ENCODE assay signal across 35 cellular contexts in genomic region chr12:111025792-111026430, GRCh38. TPM values are rescaled to one million over a fixed set of nuclear protein-coding genes. Genes with fewer than 3 reads are reported as not detected.
"Had no signal": no experiment of that assay in that cellular context is flagged by ENCODE, and none has a peak within 500 bp of the region (broad histone marks: within the 10 kb centered on the region; RNA-seq: fewer than 3 reads in every experiment).

No MANE protein-coding gene starts in this region.

- FAIRE-seq: islet of Langerhans, kidney had no signal

- ATAC-seq: left colon; left lung; lower lobe of right lung; mucosa of descending colon; naive thymus-derived CD8-positive, alpha-beta T cell; sciatic nerve; stimulated activated naive B cell treated with anti-CD40 and anti-IgM and Interleukin-4, amounts not matched to agents 10 μg/mL and 1 μg/mL and 100 μg/mL, for 72 hours; stimulated activated naive CD8-positive, alpha-beta T cell treated with anti-CD3 and anti-CD28 coated beads, Interleukin-15, Interleukin-2, amounts not matched to agents 100 U/mL and 50 U/mL, for 24 hours had no signal

- H3K27ac ChIP-seq: left lung, lower lobe of right lung, parathyroid adenoma, right atrium auricular region, skin epidermis, stomach, testis, thyroid gland, transverse colon, upper lobe of left lung, vagina had no signal

- H3K9me3 Mint-ChIP-seq: immature natural killer cell; naive thymus-derived CD8-positive, alpha-beta T cell; nephron; neural crest cell; stimulated activated naive B cell treated with anti-CD40 and anti-IgM and Interleukin-4, amounts not matched to agents 10 μg/mL and 1 μg/mL and 100 μg/mL, for 72 hours had no signal

- H3K4me1 Mint-ChIP-seq: immature natural killer cell had no signal

- H3K36me3 ChIP-seq: left lung, lower lobe of right lung, right atrium auricular region, stomach, thyroid gland, transverse colon, upper lobe of left lung, vagina had no signal

- H3K9me3 ChIP-seq: left lung, lower lobe of right lung, mucosa of descending colon, right atrium auricular region, stomach, testis, thyroid gland, transverse colon, upper lobe of left lung, vagina had no signal

- H3K36me3 Mint-ChIP-seq: immature natural killer cell; naive thymus-derived CD8-positive, alpha-beta T cell; stimulated activated naive B cell treated with anti-CD40 and anti-IgM and Interleukin-4, amounts not matched to agents 10 μg/mL and 1 μg/mL and 100 μg/mL, for 72 hours had no signal

- H3K4me3 Mint-ChIP-seq: immature natural killer cell; naive thymus-derived CD8-positive, alpha-beta T cell; nephron; neural crest cell; stimulated activated naive B cell treated with anti-CD40 and anti-IgM and Interleukin-4, amounts not matched to agents 10 μg/mL and 1 μg/mL and 100 μg/mL, for 72 hours had no signal

- H3K79me2 ChIP-seq: parathyroid adenoma had no signal

- H3K9ac ChIP-seq: parathyroid adenoma had no signal

- H3K27ac Mint-ChIP-seq: immature natural killer cell; nephron; stimulated activated naive B cell treated with anti-CD40 and anti-IgM and Interleukin-4, amounts not matched to agents 10 μg/mL and 1 μg/mL and 100 μg/mL, for 72 hours had no signal

- H2AFZ ChIP-seq: parathyroid adenoma had no signal

- H3K27me3 ChIP-seq: right atrium auricular region, testis, thyroid gland, vagina had no signal

- H3K4me3 ChIP-seq: left lung, lower lobe of right lung, mucosa of descending colon, right atrium auricular region, skin epidermis, stomach, testis, thyroid gland, transverse colon, upper lobe of left lung, vagina had no signal

- DNase-seq: hypothalamus; immature natural killer cell; kidney; left colon; left lung; lower lobe of right lung; mammary epithelial cell; mesenchymal stem cell; midbrain; mucosa of descending colon; naive thymus-derived CD8-positive, alpha-beta T cell; nucleus accumbens; stimulated activated CD4-positive, alpha-beta T cell treated with anti-CD3 and anti-CD28 coated beads, Interleukin-12 subunit alpha, Interleukin-12 subunit beta, amount 100 ng/mL, for 4 hours; stimulated activated CD4-positive, alpha-beta T cell treated with anti-CD3 and anti-CD28 coated beads, Interleukin-15, amount 100 ng/mL, for 24 hours; stimulated activated CD4-positive, alpha-beta T cell treated with anti-CD3 and anti-CD28 coated beads, Interleukin-2, amount 100 ng/mL, for 24 hours; stimulated activated CD4-positive, alpha-beta T cell treated with anti-CD3 and anti-CD28 coated beads, Interleukin-4, amount 100 ng/mL, for 1 hour; stimulated activated naive B cell treated with anti-CD40 and anti-IgM and Interleukin-4, amounts not matched to agents 10 μg/mL and 1 μg/mL and 100 μg/mL, for 72 hours; stimulated activated naive CD8-positive, alpha-beta T cell treated with anti-CD3 and anti-CD28 coated beads, Interleukin-15, Interleukin-2, amounts not matched to agents 100 U/mL and 50 U/mL, for 24 hours; stomach; testis; thyroid gland; transverse colon; upper lobe of left lung had no signal

- H3K4me1 ChIP-seq: left lung, lower lobe of right lung, parathyroid adenoma, right atrium auricular region, testis, thyroid gland, transverse colon, upper lobe of left lung, vagina had no signal

RNA-seq across cellular contexts. Expression of gene CUX2, which starts 8.1 kb away (rescaled TPM):
- total RNA-seq: lower lobe of right lung, mammary epithelial cell, myocyte, osteocyte, pulmonary artery endothelial cell, renal cortical epithelial cell, right atrium auricular region had no signal
- polyA plus RNA-seq: immature natural killer cell, mammary epithelial cell had no signal
